In genomic region chr21:34881894-34882371, GRCh38 we compare ENCODE assay signal across 9 cellular contexts.
A peak's percentile ranks its signal among the peaks of the same experiment; 100 is the strongest.
DNase-seq lines count a peak whose midpoint lies in the region; ATAC-seq, FAIRE-seq and TF ChIP-seq lines count a peak whose summit lies in the region.
"Had no signal": no experiment of that assay in that cellular context is flagged by ENCODE, and none has a peak within 500 bp of the region (broad histone marks: within the 10 kb centered on the region; RNA-seq: fewer than 3 reads in every experiment).

No MANE protein-coding gene starts in this region.

- ATAC-seq in GM21447 (IDR thresholded peaks at IDR 0.05; ENCODE audit: unreplicated experiment) (no peak), GM19467 (IDR thresholded peaks at IDR 0.05; ENCODE audit: unreplicated experiment) (no peak)

- no peaks in the 10 kb centered on the region for H3K27me3 ChIP-seq in mucosa of stomach (ENCODE audit: control insufficient read depth, insufficient read depth, low read length)

- peaks cover 21% of the 10 kb centered on the region for H3K4me1 ChIP-seq in mucosa of stomach (ENCODE audit: control insufficient read depth, insufficient read depth, low read length)

- H3K9me3 ChIP-seq in mucosa of stomach (ENCODE audit: control insufficient read depth, low read length) = no peaks in the 10 kb centered on the region

- TF ChIP-seq CTCF in astrocyte of the spinal cord (IDR thresholded peaks at IDR 0.05; ENCODE audit: low read depth, low read length) = no peak
- no peak for TF ChIP-seq CTCF in lower leg skin (IDR thresholded peaks at IDR 0.05)

- peak overlapping the region; percentile 24 for H3K4me3 ChIP-seq in astrocyte of the spinal cord (ENCODE audit: low read depth, low read length)
- no peak overlapping the region for H3K4me3 ChIP-seq in mucosa of stomach (ENCODE audit: low read length)
- H3K4me3 ChIP-seq in lower leg skin (ENCODE audit: low read depth, poor library complexity, severe bottlenecking) = no peak overlapping the region

- peak; percentile 53 for DNase-seq in AG20443 (ENCODE audit: low spot score)
- peak; percentile 49 for DNase-seq in HTR-8/SVneo (ENCODE audit: insufficient read length, low spot score)
- peak; percentile 90 for DNase-seq in astrocyte of the spinal cord (ENCODE audit: low read depth, low spot score)
- no peak for DNase-seq in lower leg skin (ENCODE audit: low spot score in 2 of 2)
- DNase-seq in RPMI8226 = no peak
- DNase-seq: endodermal cell had no signal

- 42 to 51% methylated on average over 4 of the region's 4 CpGs for WGBS in lower leg skin, 2 donors

- peak overlapping the region; percentile 94 for H3K9ac ChIP-seq in mucosa of stomach (ENCODE audit: low read length)

- intact Hi-C loops in lower leg skin (cut with DNase I; ENCODE audit: low total_unique reads) = no loop called here

- no peak for TF ChIP-seq POLR2A in lower leg skin (IDR thresholded peaks at IDR 0.05)

- H3K36me3 ChIP-seq in mucosa of stomach (ENCODE audit: control insufficient read depth, insufficient read depth, low read length) = no peaks in the 10 kb centered on the region

- FAIRE-seq in HTR-8/SVneo (lab: Jason Lieb, UNC) = no peak

- in situ Hi-C loops in astrocyte of the spinal cord (cut with HindIII; ENCODE audit: low sequenced_read_pairs) = no loop called here

Comparison
In these comparisons a context has a peak if more than half of its experiments do, and no peak if none do; other contexts are left out.
1. DNase-seq: peak in AG20443 (single experiment), HTR-8/SVneo (single experiment) and astrocyte of the spinal cord (single experiment); none in lower leg skin (0 of 2) and RPMI8226 (single experiment).